In the genomic region with DNA sequence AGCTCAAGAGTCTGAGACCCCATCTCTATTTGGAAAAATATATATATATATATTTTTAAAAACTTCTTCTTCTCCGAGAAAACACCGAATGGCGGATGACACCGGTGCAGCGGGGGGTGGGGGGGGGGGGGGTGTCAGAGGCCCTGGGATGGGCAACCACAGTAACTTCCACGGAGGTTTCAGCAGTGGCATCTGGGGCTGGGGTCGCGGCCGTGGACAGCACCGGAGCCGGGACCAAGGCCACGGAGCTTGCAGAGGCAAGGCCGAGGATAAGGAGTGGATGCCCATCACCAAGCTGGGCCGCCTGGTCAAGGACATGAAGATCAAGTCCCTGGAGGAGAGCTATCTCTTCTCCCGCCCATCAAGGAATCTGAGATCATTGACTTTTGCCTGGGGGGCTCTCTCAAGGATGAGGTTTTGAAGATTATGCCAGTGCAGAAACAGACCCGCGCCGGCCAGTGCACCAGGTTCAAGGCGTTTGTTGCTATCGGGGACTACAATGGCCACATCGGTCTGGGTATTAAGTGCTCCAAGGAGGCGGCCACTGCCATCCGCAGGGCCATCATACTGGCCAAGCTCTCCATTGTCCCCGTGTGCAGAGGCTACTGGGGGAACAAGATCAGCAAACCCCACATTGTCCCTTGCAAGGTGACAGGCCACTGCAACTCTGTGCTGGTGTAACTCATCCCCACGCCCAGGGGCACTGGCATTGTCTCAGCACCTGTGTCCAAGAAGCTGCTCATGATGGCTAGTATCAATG, we compare ENCODE assay signal across 6 cellular contexts.
"Had no signal": no experiment of that assay in that cellular context is flagged by ENCODE, and none has a peak within 500 bp of the region (broad histone marks: within the 10 kb centered on the region; RNA-seq: fewer than 3 reads in every experiment).

No MANE protein-coding gene starts in this region.

- ATAC-seq: HepG2, K562 had no signal

- DNase-seq: IMR-90, KBM-7, KG1 had no signal

- FAIRE-seq: HepG2, K562 had no signal

- H3K9me3 Mint-ChIP-seq: IgD-negative memory B cell had no signal

- H3K27me3 Mint-ChIP-seq: IgD-negative memory B cell had no signal
